In the genomic region with DNA sequence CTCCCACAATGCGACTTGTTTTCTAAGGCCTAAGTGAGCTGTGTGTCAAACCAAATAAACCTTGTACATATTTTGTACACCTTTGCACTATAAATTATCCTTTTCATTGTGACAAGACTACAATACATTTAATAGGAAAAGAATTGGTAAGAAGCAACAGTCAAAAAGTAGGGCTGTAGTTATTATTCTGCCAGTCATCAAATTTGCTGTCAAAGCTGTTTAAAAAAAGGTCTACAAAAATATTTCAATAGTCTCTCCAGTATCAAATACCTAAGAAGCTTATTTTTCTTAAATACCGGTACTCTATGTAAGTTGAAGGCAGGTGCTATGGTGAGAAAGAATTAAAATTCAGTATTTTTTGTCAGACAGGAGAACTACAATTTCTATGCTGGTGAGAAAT, we compare ENCODE assay signal across 18 cellular contexts. TPM values are rescaled to one million over a fixed set of nuclear protein-coding genes. Genes with fewer than 3 reads are reported as not detected.
A peak's percentile ranks its signal among the peaks of the same experiment; 100 is the strongest.
DNase-seq lines count a peak whose midpoint lies in the region; ATAC-seq and TF ChIP-seq lines count a peak whose summit lies in the region.
"Had no signal": no experiment of that assay in that cellular context is flagged by ENCODE, and none has a peak within 500 bp of the region (broad histone marks: within the 10 kb centered on the region; RNA-seq: fewer than 3 reads in every experiment).

No MANE protein-coding gene starts in this region.

- peaks cover 7% of the 10 kb centered on the region for H3K36me3 Mint-ChIP-seq in glutamatergic neuron (ENCODE audit: unreplicated experiment)
- H3K36me3 Mint-ChIP-seq: CD8-positive, alpha-beta T cell; T-cell had no signal

- peaks cover 66% of the 10 kb centered on the region for H3K36me3 ChIP-seq in HUES48 (ENCODE audit: control insufficient read depth, insufficient read depth, low read length)
- peaks cover 45% of the 10 kb centered on the region for H3K36me3 ChIP-seq in WERI-Rb-1

- peaks cover 63% of the 10 kb centered on the region for H3K4me1 Mint-ChIP-seq in glutamatergic neuron (ENCODE audit: low read depth, unreplicated experiment)
- H3K4me1 Mint-ChIP-seq: T-cell had no signal

- H3K27me3 ChIP-seq in HUES48 (ENCODE audit: control insufficient read depth, insufficient read depth, low read length), result no peaks in the 10 kb centered on the region
- no peaks in the 10 kb centered on the region for H3K27me3 ChIP-seq in WERI-Rb-1 (ENCODE audit: insufficient read depth, low read depth, severe bottlenecking)

- no peak for DNase-seq in WERI-Rb-1
- DNase-seq in glutamatergic neuron, result no peak
- no peak for DNase-seq in omental fat pad (ENCODE audit: low spot score)
- DNase-seq in NCI-H2171 (lab: John Stamatoyannopoulos, UW), result no peak
- DNase-seq: Caco-2; CD8-positive, alpha-beta T cell; GDM1; Kasumi-1; NCI-H1436 treated with DMSO at 0.1 percent for 48 hours; NCI-H187 treated with DMSO at 0.1 percent for 48 hours; NCI-H774; T-cell had no signal

- peaks cover 26% of the 10 kb centered on the region for H3K27me3 Mint-ChIP-seq in glutamatergic neuron (ENCODE audit: unreplicated experiment)
- H3K27me3 Mint-ChIP-seq: B cell, T-cell had no signal

- H3K9me3 Mint-ChIP-seq in glutamatergic neuron (ENCODE audit: unreplicated experiment), result peaks cover 29% of the 10 kb centered on the region
- H3K9me3 Mint-ChIP-seq: CD8-positive, alpha-beta T cell had no signal

- H3K4me3 ChIP-seq in HUES48 (ENCODE audit: low read depth, low read length) (no peak overlapping the region), WERI-Rb-1 (ENCODE audit: low read depth, low read length) (no peak overlapping the region)
- H3K4me3 ChIP-seq: GM12878 had no signal

- H3K27ac ChIP-seq in HUES48 (ENCODE audit: low read depth, low read length) (peak overlapping the region; percentile 31), WERI-Rb-1 (peak overlapping the region; percentile 81)
- H3K27ac ChIP-seq: C4-2B had no signal

- H3K9me3 ChIP-seq in HUES48 (ENCODE audit: control insufficient read depth, insufficient read depth, low read length) (no peaks in the 10 kb centered on the region), WERI-Rb-1 (ENCODE audit: severe bottlenecking) (no peaks in the 10 kb centered on the region)
- H3K9me3 ChIP-seq: Caco-2 had no signal

- H3K4me3 Mint-ChIP-seq in glutamatergic neuron (ENCODE audit: unreplicated experiment), result peak overlapping the region; percentile 82
- H3K4me3 Mint-ChIP-seq: B cell; CD8-positive, alpha-beta T cell; T-cell had no signal

- H3K27ac Mint-ChIP-seq in glutamatergic neuron (ENCODE audit: unreplicated experiment), result peak overlapping the region; percentile 98
- H3K27ac Mint-ChIP-seq: B cell; CD8-positive, alpha-beta T cell; T-cell had no signal

- peaks cover 55% of the 10 kb centered on the region for H3K4me1 ChIP-seq in HUES48 (ENCODE audit: control insufficient read depth, insufficient read depth, low read length)
- H3K4me1 ChIP-seq: Caco-2 had no signal

- no peak for ATAC-seq in omental fat pad (ENCODE audit: low FRiP score)
- no peak for ATAC-seq in HG03342 (IDR thresholded peaks at IDR 0.05; ENCODE audit: unreplicated experiment)
- no peak for ATAC-seq in GM18909 (IDR thresholded peaks at IDR 0.05; ENCODE audit: poor library complexity, unreplicated experiment)
- ATAC-seq: CD8-positive, alpha-beta T cell; GM12878; T-cell had no signal

- H3K9ac ChIP-seq in HUES48 (ENCODE audit: low read depth, low read length), result no peak overlapping the region

- TF ChIP-seq CTCF in WERI-Rb-1 (IDR thresholded peaks at IDR 0.05; ENCODE audit: low read depth, low read length) (no peak), glutamatergic neuron (IDR thresholded peaks at IDR 0.05; ENCODE audit: partially characterized antibody, unreplicated experiment) (no peak), omental fat pad (IDR thresholded peaks at IDR 0.05) (no peak)

RNA-seq across cellular contexts. Expression of gene TLE1, which starts 40.5 kb away (rescaled TPM):
- total RNA-seq in glutamatergic neuron (ENCODE audit: unreplicated experiment) (345 TPM), omental fat pad (100 to 1,000 TPM in 1 of 4 donors, 10 to 100 TPM in 3; 75.3 to 136 (median 80.1) TPM)
